ENCODE assay signal across 2 cellular contexts in genomic region chr3:125109541-125109925, GRCh38.
TF ChIP-seq lines count a peak whose summit lies in the region.

No MANE protein-coding gene starts in this region.

TF ChIP-seq in SK-N-SH, 30 proteins besides CTCF, POLR2A, EP300 and RAD21 (continued from another document):
- TF ChIP-seq ELF1 (IDR thresholded peaks at IDR 0.05) (no peak), JUND (IDR thresholded peaks at IDR 0.05) (no peak), CHD2 (IDR thresholded peaks at IDR 0.05; ENCODE audit: low read length, partially characterized antibody) (no peak), SIN3A (IDR thresholded peaks at IDR 0.05; ENCODE audit: borderline replicate concordance, low read depth, low read length) (no peak), PBX3 (IDR thresholded peaks at IDR 0.05) (no peak), SMC3 (IDR thresholded peaks at IDR 0.05; ENCODE audit: low read depth, low read length) (no peak), ZBTB33 (IDR thresholded peaks at IDR 0.05; ENCODE audit: borderline replicate concordance, low read depth) (no peak)

TF ChIP-seq in SK-N-SH treated with all-trans-retinoic acid at 6 μM for 48 hours, 23 proteins besides CTCF, POLR2A, EP300 and RAD21 (continued from another document):
- no peak for TF ChIP-seq CREB5 (CRISPR knock-in tag; IDR thresholded peaks at IDR 0.05; ENCODE audit: low read depth)
- no peak for TF ChIP-seq POU6F1 (CRISPR knock-in tag; IDR thresholded peaks at IDR 0.05; ENCODE audit: borderline replicate concordance, low read depth)
- no peak for TF ChIP-seq ARNTL (CRISPR knock-in tag; IDR thresholded peaks at IDR 0.05; ENCODE audit: borderline replicate concordance, low read depth)
- TF ChIP-seq ZNF565 (CRISPR knock-in tag; conservative IDR thresholded peaks at IDR 0.05; ENCODE audit: low read depth), result no peak
- TF ChIP-seq PATZ1 (CRISPR knock-in tag; IDR thresholded peaks at IDR 0.05; ENCODE audit: borderline replicate concordance), result no peak
- TF ChIP-seq ZC3H10 (CRISPR knock-in tag; IDR thresholded peaks at IDR 0.05), result no peak
- TF ChIP-seq ESRRG (CRISPR knock-in tag; IDR thresholded peaks at IDR 0.05), result no peak
- TF ChIP-seq RARB (CRISPR knock-in tag; IDR thresholded peaks at IDR 0.05), result no peak
- TF ChIP-seq ZNF8 (CRISPR knock-in tag; IDR thresholded peaks at IDR 0.05), result no peak
- no peak for TF ChIP-seq PPARA (CRISPR knock-in tag; IDR thresholded peaks at IDR 0.05; ENCODE audit: borderline replicate concordance)
